40 cellular contexts compared by ENCODE assay signal in genomic region chr11:61274084-61274483, GRCh38. TPM values are rescaled to one million over a fixed set of nuclear protein-coding genes. Genes with fewer than 3 reads are reported as not detected.
"Had no signal": no experiment of that assay in that cellular context is flagged by ENCODE, and none has a peak within 500 bp of the region (broad histone marks: within the 10 kb centered on the region; RNA-seq: fewer than 3 reads in every experiment).

No MANE protein-coding gene starts in this region.

- H3K4me1 Mint-ChIP-seq: activated naive CD8-positive, alpha-beta T cell treated with anti-CD3 and anti-CD28 coated beads for 36 hours; activated T-helper 17 cell treated with anti-CD3 and anti-CD28 coated beads, Interleukin-2, amount 50 U/mL, for 72 hours; central memory CD8-positive, alpha-beta T cell; T-cell had no signal

- H3K4me3 ChIP-seq: cardiac muscle cell, Peyer's patch had no signal

- H3K36me3 Mint-ChIP-seq: activated CD8-positive, alpha-beta memory T cell treated with anti-CD3 and anti-CD28 coated beads, Interleukin-2, amount 10 ng/mL, durations not matched to agents 7 days and 5 days; T-cell had no signal

- ATAC-seq: activated CD8-positive, alpha-beta memory T cell treated with anti-CD3 and anti-CD28 coated beads, Interleukin-2, amount 10 ng/mL, durations not matched to agents 7 days and 5 days; activated T-cell treated with anti-CD3 and anti-CD28 coated beads, Interleukin-2, amount 50 U/mL, for 72 hours; activated T-helper 17 cell treated with anti-CD3 and anti-CD28 coated beads, Interleukin-2, amount 50 U/mL, for 72 hours; Right ventricle myocardium inferior; SK-N-SH treated with all-trans-retinoic acid at 6 μM for 48 hours; T-cell had no signal

- H3K4me1 ChIP-seq: Peyer's patch had no signal

- H3K27me3 Mint-ChIP-seq: activated CD8-positive, alpha-beta memory T cell treated with anti-CD3 and anti-CD28 coated beads, Interleukin-2, amount 10 ng/mL, durations not matched to agents 7 days and 5 days; activated naive CD8-positive, alpha-beta T cell treated with anti-CD3 and anti-CD28 coated beads for 36 hours; activated T-helper 17 cell treated with anti-CD3 and anti-CD28 coated beads, Interleukin-2, amount 50 U/mL, for 72 hours had no signal

- H3K27me3 ChIP-seq: cardiac muscle cell, Peyer's patch had no signal

- H3K27ac Mint-ChIP-seq: activated CD4-positive, alpha-beta memory T cell treated with anti-CD3 and anti-CD28 coated beads, Interleukin-2, amount 10 ng/mL, durations not matched to agents 7 days and 5 days; activated CD8-positive, alpha-beta memory T cell treated with anti-CD3 and anti-CD28 coated beads, Interleukin-2, amount 10 ng/mL, durations not matched to agents 7 days and 5 days; activated naive CD8-positive, alpha-beta T cell treated with anti-CD3 and anti-CD28 coated beads for 36 hours; activated T-cell treated with anti-CD3 and anti-CD28 coated beads, Interleukin-2, amount 50 U/mL, for 72 hours; activated T-helper 17 cell treated with anti-CD3 and anti-CD28 coated beads, Interleukin-2, amount 50 U/mL, for 72 hours; T-cell had no signal

- H3K36me3 ChIP-seq: cardiac muscle cell, Peyer's patch had no signal

- H3K4me3 Mint-ChIP-seq: activated CD4-positive, alpha-beta memory T cell treated with anti-CD3 and anti-CD28 coated beads, Interleukin-2, amount 10 ng/mL, durations not matched to agents 7 days and 5 days; activated CD8-positive, alpha-beta memory T cell treated with anti-CD3 and anti-CD28 coated beads, Interleukin-2, amount 10 ng/mL, durations not matched to agents 7 days and 5 days; activated naive CD8-positive, alpha-beta T cell treated with anti-CD3 and anti-CD28 coated beads for 36 hours; activated T-cell treated with anti-CD3 and anti-CD28 coated beads, Interleukin-2, amount 50 U/mL, for 72 hours; activated T-helper 17 cell treated with anti-CD3 and anti-CD28 coated beads, Interleukin-2, amount 50 U/mL, for 72 hours; central memory CD8-positive, alpha-beta T cell; T-cell had no signal

- H3K27ac ChIP-seq: cardiac muscle cell, Peyer's patch, WERI-Rb-1 had no signal

- H3K9me3 ChIP-seq: Peyer's patch had no signal

- DNase-seq: activated CD4-positive, alpha-beta memory T cell treated with anti-CD3 and anti-CD28 coated beads, Interleukin-2, amount 10 ng/mL, durations not matched to agents 7 days and 5 days; activated CD4-positive, alpha-beta T cell treated with anti-CD3 and anti-CD28 coated beads for 1 hour; activated CD4-positive, alpha-beta T cell treated with anti-CD3 and anti-CD28 coated beads for 48 hours; activated CD4-positive, CD25-positive, alpha-beta regulatory T cell; activated CD8-positive, alpha-beta memory T cell treated with anti-CD3 and anti-CD28 coated beads for 24 hours; activated CD8-positive, alpha-beta memory T cell treated with anti-CD3 and anti-CD28 coated beads, Interleukin-2, amount 10 ng/mL, durations not matched to agents 7 days and 5 days; activated CD8-positive, alpha-beta memory T cell treated with anti-CD3 and anti-CD28 coated beads, Interleukin-2, amount 50 U/mL, for 48 hours; activated effector memory CD4-positive, alpha-beta T cell treated with anti-CD3 and anti-CD28 coated beads, Interleukin-2, amount 50 U/mL, for 16 hours; activated naive CD4-positive, alpha-beta T cell; activated naive CD4-positive, alpha-beta T cell treated with anti-CD3 and anti-CD28 coated beads, Interleukin-2, amount 50 U/mL, for 16 hours; activated naive CD8-positive, alpha-beta T cell treated with anti-CD3 and anti-CD28 coated beads for 36 hours; activated T-cell treated with anti-CD3 and anti-CD28 coated beads, Interleukin-2, amount 50 U/mL, for 72 hours; amniotic stem cell; aorta; NCI-H1417; NCI-H146; NCI-H187; NCI-H2081; NCI-H2171 treated with DMSO at 0.1 percent for 48 hours; NCI-H2227 treated with DMSO at 0.1 percent for 48 hours; NCI-H446 treated with DMSO at 0.1 percent for 48 hours; NCI-H524; NCI-H748 treated with DMSO at 0.1 percent for 48 hours; NK-92 treated with Interleukin-12 subunit alpha and Interleukin-12 subunit beta, amount 100 ng/mL, for 24 hours; Peyer's patch; RPMI8226; SIG-M5; T-cell; T-helper 2 cell; T-helper 9 cell; WERI-Rb-1 had no signal

RNA-seq across cellular contexts. Expression of gene VWCE, which starts 21.0 kb away (rescaled TPM):
- total RNA-seq: M059J had no signal

RNA-seq across cellular contexts. Expression of gene PGA5, which starts 33.1 kb away (rescaled TPM):
- total RNA-seq: activated CD4-positive, alpha-beta memory T cell treated with anti-CD3 and anti-CD28 coated beads, Interleukin-2, amount 10 ng/mL, durations not matched to agents 7 days and 5 days; activated CD8-positive, alpha-beta memory T cell treated with anti-CD3 and anti-CD28 coated beads, Interleukin-2, amount 10 ng/mL, durations not matched to agents 7 days and 5 days; activated naive CD8-positive, alpha-beta T cell treated with anti-CD3 and anti-CD28 coated beads for 36 hours; activated T-cell treated with anti-CD3 and anti-CD28 coated beads, Interleukin-2, amount 50 U/mL, for 72 hours; activated T-helper 17 cell treated with anti-CD3 and anti-CD28 coated beads, Interleukin-2, amount 50 U/mL, for 72 hours; chondrocyte; M059J; PC-3; Peyer's patch; SK-MEL-5; T-cell had no signal

RNA-seq across cellular contexts. Expression of gene PGA4, which starts 51.9 kb away (rescaled TPM):
- total RNA-seq: activated CD4-positive, alpha-beta memory T cell treated with anti-CD3 and anti-CD28 coated beads, Interleukin-2, amount 10 ng/mL, durations not matched to agents 7 days and 5 days; activated CD8-positive, alpha-beta memory T cell treated with anti-CD3 and anti-CD28 coated beads, Interleukin-2, amount 10 ng/mL, durations not matched to agents 7 days and 5 days; activated naive CD8-positive, alpha-beta T cell treated with anti-CD3 and anti-CD28 coated beads for 36 hours; activated T-cell treated with anti-CD3 and anti-CD28 coated beads, Interleukin-2, amount 50 U/mL, for 72 hours; activated T-helper 17 cell treated with anti-CD3 and anti-CD28 coated beads, Interleukin-2, amount 50 U/mL, for 72 hours; chondrocyte; M059J; PC-3; Peyer's patch; Right ventricle myocardium inferior; SK-MEL-5; T-cell had no signal
